10 cellular contexts compared by ENCODE assay signal in genomic region chr9:14271078-14271673, GRCh38. TPM values are rescaled to one million over a fixed set of nuclear protein-coding genes. Genes with fewer than 3 reads are reported as not detected.
DNase-seq lines count a peak whose midpoint lies in the region; ATAC-seq and TF ChIP-seq lines count a peak whose summit lies in the region.
"Had no signal": no experiment of that assay in that cellular context is flagged by ENCODE, and none has a peak within 500 bp of the region (broad histone marks: within the 10 kb centered on the region; RNA-seq: fewer than 3 reads in every experiment).

No MANE protein-coding gene starts in this region.

- peaks cover 0 to 3% (median 0%) of the 10 kb centered on the region in 7 donors for H3K9me3 Mint-ChIP-seq in CD14-positive monocyte
- H3K9me3 Mint-ChIP-seq: activated B cell treated with CpG ODN at 0.5 μM for 24 hours had no signal

- CTCF ChIA-PET in RWPE1 (lab: Yijun Ruan, JAX): interaction anchor here (0.5 kb wide), 1 partner anchor 1882 kb away, joined by 3 read pairs; no protein-coding TSS in a partner anchor

- DNase-seq in HFF-Myc (ENCODE audit: extremely low read depth, low read depth) (peak; percentile 56), RWPE1 (ENCODE audit: low spot score) (peak; percentile 5), glomerular endothelial cell (ENCODE audit: extremely low read depth, low read depth, low spot score) (peak; percentile 48), putamen (ENCODE audit: low spot score) (peak; percentile 77), CD14-positive monocyte (ENCODE audit: low spot score) (no peak)
- no peak for DNase-seq in stimulated activated CD8-positive, alpha-beta memory T cell treated with anti-CD3 and anti-CD28 coated beads, Interleukin-4, amount 100 ng/mL, for 48 hours
- no peak for DNase-seq in activated CD8-positive, alpha-beta memory T cell treated with anti-CD3 and anti-CD28 coated beads, Interleukin-2, amount 50 U/mL, for 48 hours
- DNase-seq: activated B cell treated with CpG ODN at 0.5 μM for 24 hours had no signal

- intact Hi-C loops in CD14-positive monocyte (cut with micrococcal nuclease): no loop called here

- peak overlapping the region; percentile 60 for H3K27ac ChIP-seq in RWPE1
- H3K27ac ChIP-seq: parathyroid adenoma had no signal

- POLR2A ChIA-PET in RWPE1 (lab: Yijun Ruan, JAX; ENCODE audit: low non-redundant PET): no interaction called here

- no peak overlapping the region for H3K4me3 Mint-ChIP-seq in CD14-positive monocyte
- H3K4me3 Mint-ChIP-seq: activated B cell treated with CpG ODN at 0.5 μM for 24 hours had no signal

- H3K27me3 Mint-ChIP-seq in CD14-positive monocyte (ENCODE audit: low read depth in 3 of 3): peaks cover 0 to 11% (median 5%) of the 10 kb centered on the region in 3 donors

- no peak for TF ChIP-seq CTCF in HFF-Myc (IDR thresholded peaks at IDR 0.05; ENCODE audit: low read depth, low read length, missing control alignments)
- TF ChIP-seq CTCF in RWPE1 (conservative IDR thresholded peaks at IDR 0.05; ENCODE audit: low read depth): no peak
- no peak for TF ChIP-seq CTCF in CD14-positive monocyte (IDR thresholded peaks at IDR 0.05)

- no peak overlapping the region for H3K4me3 ChIP-seq in HFF-Myc (replicated peaks; ENCODE audit: low read depth, low read length)

- H3K4me1 Mint-ChIP-seq in CD14-positive monocyte: no peaks in the 10 kb centered on the region
- H3K4me1 Mint-ChIP-seq: activated B cell treated with CpG ODN at 0.5 μM for 24 hours had no signal

- ATAC-seq in HG02973 (IDR thresholded peaks at IDR 0.05; ENCODE audit: unreplicated experiment): no peak

- H3K36me3 Mint-ChIP-seq in CD14-positive monocyte: no peaks in the 10 kb centered on the region

- H3K27ac Mint-ChIP-seq in CD14-positive monocyte: no peak overlapping the region
- H3K27ac Mint-ChIP-seq: activated B cell treated with CpG ODN at 0.5 μM for 24 hours had no signal

RNA-seq across cellular contexts. Expression of gene NFIB, which starts 42.8 kb away (rescaled TPM):
- 85.8 and 119 TPM in 2 replicates for total RNA-seq in glomerular endothelial cell
- not detected for polyA plus RNA-seq in CD14-positive monocyte
- total RNA-seq: activated B cell treated with CpG ODN at 0.5 μM for 24 hours had no signal

Comparison
In these comparisons a context has a peak if more than half of its experiments do, and no peak if none do; other contexts are left out.
1. DNase-seq: peak in HFF-Myc (single experiment), RWPE1 (single experiment), glomerular endothelial cell (single experiment) and putamen (single experiment); none in CD14-positive monocyte (single experiment), stimulated activated CD8-positive, alpha-beta memory T cell treated with anti-CD3 and anti-CD28 coated beads, Interleukin-4, amount 100 ng/mL, for 48 hours (single experiment) and activated CD8-positive, alpha-beta memory T cell treated with anti-CD3 and anti-CD28 coated beads, Interleukin-2, amount 50 U/mL, for 48 hours (single experiment).